In the genomic region with DNA sequence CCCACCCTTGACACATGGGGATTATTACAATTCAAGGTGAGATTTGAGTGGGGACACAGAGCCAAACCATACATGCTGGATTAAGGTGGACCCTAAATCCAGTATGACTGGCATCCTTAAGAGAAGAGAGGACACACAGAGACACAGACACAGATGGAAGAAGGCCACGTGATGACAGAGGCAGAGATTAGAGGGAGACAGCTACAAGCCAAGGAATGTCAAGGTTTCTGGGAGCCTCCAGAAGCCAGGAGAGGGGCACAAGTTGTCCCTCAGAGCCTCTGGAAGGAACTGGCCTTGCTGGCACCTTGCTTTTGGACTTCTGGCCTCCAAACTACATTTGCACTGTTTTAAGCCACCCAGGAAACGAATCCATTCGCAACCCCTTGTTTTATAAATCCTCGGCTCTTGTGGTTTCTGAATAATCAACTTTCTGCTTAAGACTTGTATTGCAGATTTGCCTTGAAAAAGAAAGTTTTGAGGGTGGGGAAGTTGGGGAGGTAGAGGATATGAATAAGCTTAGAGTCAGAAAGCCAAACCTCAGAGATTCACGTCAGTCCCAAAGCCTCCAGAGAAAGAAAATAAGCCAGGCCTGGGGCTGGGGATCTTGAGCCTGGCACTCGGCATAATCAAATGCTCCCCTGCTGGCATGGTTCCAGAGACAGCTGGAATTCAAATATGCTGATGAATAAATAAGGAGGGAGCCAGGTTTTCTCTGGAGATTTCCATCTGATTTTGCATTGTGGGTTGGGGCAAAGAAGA, we compare ENCODE assay signal across 12 cellular contexts.
A peak's percentile ranks its signal among the peaks of the same experiment; 100 is the strongest.
DNase-seq lines count a peak whose midpoint lies in the region; TF ChIP-seq lines count a peak whose summit lies in the region.
"Had no signal": no experiment of that assay in that cellular context is flagged by ENCODE, and none has a peak within 500 bp of the region (broad histone marks: within the 10 kb centered on the region; RNA-seq: fewer than 3 reads in every experiment).

No MANE protein-coding gene starts in this region.

- POLR2A ChIA-PET in RWPE1 (lab: Yijun Ruan, JAX; ENCODE audit: low non-redundant PET): no interaction called here

- H3K27me3 ChIP-seq in ACC112 (ENCODE audit: insufficient read depth, low read length): no peaks in the 10 kb centered on the region

- peak overlapping the region; percentile 90 for H2AFZ ChIP-seq in ACC112 (ENCODE audit: low read length, unreplicated experiment)
- H2AFZ ChIP-seq: GM23338 had no signal

- peaks cover 21% of the 10 kb centered on the region for H3K4me1 ChIP-seq in ACC112 (ENCODE audit: control insufficient read depth, insufficient read depth, low read length, unreplicated experiment)

- DNase-seq in Daoy (ENCODE audit: low read depth): peak; percentile 83
- peak; percentile 27 for DNase-seq in RWPE1 (ENCODE audit: low spot score)
- peak; percentile 57 for DNase-seq in fibroblast of pulmonary artery (ENCODE audit: low read depth)
- DNase-seq in T-helper 2 cell: no peak
- no peak for DNase-seq in HK-2 (ENCODE audit: unreplicated experiment)
- DNase-seq in NCI-H2107 (lab: John Stamatoyannopoulos, UW): no peak
- no peak for DNase-seq in putamen (ENCODE audit: low spot score)
- DNase-seq: midbrain, NCI-H1436 treated with DMSO at 0.1 percent for 48 hours had no signal

- CTCF ChIA-PET in RWPE1 (lab: Yijun Ruan, JAX): no interaction called here

- H3K27ac ChIP-seq in ACC112 (ENCODE audit: low read depth, low read length) (peak overlapping the region; percentile 94), RWPE1 (peak overlapping the region; percentile 83)

- TF ChIP-seq CTCF in RWPE1 (conservative IDR thresholded peaks at IDR 0.05; ENCODE audit: low read depth) (no peak), fibroblast of pulmonary artery (IDR thresholded peaks at IDR 0.05; ENCODE audit: low read length, missing control alignments) (no peak)

- H3K4me3 ChIP-seq in ACC112 (ENCODE audit: low read depth, low read length) (peak overlapping the region; percentile 63), fibroblast of pulmonary artery (replicated peaks; ENCODE audit: low read depth, low read length) (no peak overlapping the region)
- H3K4me3 ChIP-seq: GM23338, skin epidermis had no signal

- no peaks in the 10 kb centered on the region for H3K36me3 ChIP-seq in ACC112 (ENCODE audit: insufficient read depth, low read length)

- H3K79me2 ChIP-seq in ACC112 (ENCODE audit: control insufficient read depth, insufficient read depth, low read length, unreplicated experiment): no peaks in the 10 kb centered on the region

Comparison
In these comparisons a context has a peak if more than half of its experiments do, and no peak if none do; other contexts are left out.
1. DNase-seq: peak in Daoy (single experiment), RWPE1 (single experiment) and fibroblast of pulmonary artery (single experiment); none in T-helper 2 cell (0 of 5), HK-2 (single experiment), NCI-H2107 (single experiment) and putamen (single experiment).